In the genomic region with DNA sequence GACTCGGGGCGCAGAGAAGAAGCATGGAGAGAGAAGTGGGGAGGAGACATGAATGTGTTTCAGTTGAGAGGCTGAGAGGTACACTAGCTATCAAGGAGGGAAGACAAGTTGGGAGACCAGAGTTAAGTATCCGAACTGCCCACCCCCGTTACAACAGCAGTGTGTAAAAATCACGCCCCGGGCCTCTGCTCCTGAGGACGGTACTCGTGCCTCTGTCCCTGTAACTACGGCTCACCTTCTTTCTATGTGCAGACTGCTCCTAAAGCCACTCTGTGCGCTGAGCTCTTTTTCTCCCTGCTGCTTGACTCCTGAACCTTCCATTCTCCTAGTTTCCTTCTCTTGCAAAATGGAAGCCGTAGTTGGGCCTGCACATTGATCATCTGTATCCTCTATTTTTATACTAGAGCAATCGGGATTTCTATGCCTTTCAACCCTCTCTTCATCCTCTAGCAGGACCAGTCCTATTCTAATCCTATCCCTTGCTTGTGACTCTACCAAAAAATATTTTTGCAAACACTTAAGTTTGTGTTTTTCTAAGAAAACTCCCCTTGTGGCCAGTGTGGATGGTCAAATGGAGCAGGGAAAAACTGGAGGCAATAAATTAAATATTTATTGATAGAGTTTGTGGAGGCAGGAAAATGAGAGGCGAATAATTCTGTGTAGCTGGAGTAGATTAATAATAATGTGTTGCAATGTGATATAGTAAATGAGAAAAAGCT, we compare ENCODE assay signal across 8 cellular contexts. TPM values are rescaled to one million over a fixed set of nuclear protein-coding genes. Genes with fewer than 3 reads are reported as not detected.
A peak's percentile ranks its signal among the peaks of the same experiment; 100 is the strongest.
DNase-seq lines count a peak whose midpoint lies in the region; ATAC-seq and TF ChIP-seq lines count a peak whose summit lies in the region.

No MANE protein-coding gene starts in this region.

- WGBS in gastroesophageal sphincter (ENCODE audit: low coverage in 1 of 2), 2 donors = 7 to 8% methylated on average over 13 of the region's 13 CpGs

- H3K27me3 Mint-ChIP-seq in CD8-positive, alpha-beta T cell (ENCODE audit: low read depth) = no peaks in the 10 kb centered on the region

- no peak for TF ChIP-seq EP300 in gastroesophageal sphincter (IDR thresholded peaks at IDR 0.05)

- POLR2A ChIA-PET in CD8-positive, alpha-beta T cell (lab: Charles Lee) = interaction anchor here (0.8 to 4.5 kb wide), 5 partner anchors 63 to 371 kb away, joined by 3 to 49 read pairs (median 14); partner anchors contain the start of genes GTF3A and MTIF3
- POLR2A ChIA-PET in HEK293 (lab: Yijun Ruan, JAX) = interaction anchor here (0.5 kb wide), 1 partner anchor 46 kb away, joined by 3 read pairs; no protein-coding TSS in a partner anchor

- TF ChIP-seq POLR2A in gastroesophageal sphincter (IDR thresholded peaks at IDR 0.05) = no peak
- TF ChIP-seq POLR2A in gastrocnemius medialis (IDR thresholded peaks at IDR 0.05) = no peak

- peak overlapping the region; percentile 96 for H3K4me3 ChIP-seq in CD8-positive, alpha-beta T cell (ENCODE audit: low read depth, low read length)
- peak overlapping the region; percentile 91 for H3K4me3 ChIP-seq in HEK293 (ENCODE audit: low read depth, low read length)
- peak overlapping the region; percentile 89 for H3K4me3 ChIP-seq in WERI-Rb-1 (ENCODE audit: low read depth, low read length)
- H3K4me3 ChIP-seq in gastroesophageal sphincter = peak overlapping the region; percentile 92 to 96
- H3K4me3 ChIP-seq in gastrocnemius medialis = peak overlapping the region; percentile 69 to 98 (median 90)

- in situ Hi-C loops in gastrocnemius medialis (cut with MboI; ENCODE audit: low sequenced_read_pairs in 4 of 4) = loop anchor here in 3 of 4 donors (25.0 kb wide), 4 partner anchors 185 to 460 kb away; partner anchors contain the start of genes RASL11A (in 3 of the 3), RPL21 (in 3 of the 3), GTF3A (in 2 of the 3) and USP12 (in 1 of the 3)

- H3K4me1 ChIP-seq in CD8-positive, alpha-beta T cell (ENCODE audit: insufficient read depth, low read length) = peaks cover 36% of the 10 kb centered on the region
- H3K4me1 ChIP-seq in HEK293 (ENCODE audit: control insufficient read depth, insufficient read depth, low read length) (0 out of 2 replicates have a peak, but pooled peaks cover 4% of the 10 kb centered on the region), gastroesophageal sphincter (peaks cover 0 to 56% (median 15%) of the 10 kb centered on the region in 3 donors), gastrocnemius medialis (peaks cover 30 to 36% of the 10 kb centered on the region in 2 donors)

- H3K36me3 ChIP-seq in CD8-positive, alpha-beta T cell (ENCODE audit: insufficient read depth, low read length) = peaks cover 7% of the 10 kb centered on the region
- H3K36me3 ChIP-seq in HEK293 (ENCODE audit: control insufficient read depth in 2 of 2, insufficient read depth in 1 of 2, low read length in 2 of 2) (peaks cover 5 to 32% of the 10 kb centered on the region in 2 experiments; a peak in 2 of 3 replicates), WERI-Rb-1 (peaks cover 33% of the 10 kb centered on the region), gastroesophageal sphincter (peaks cover 0 to 10% of the 10 kb centered on the region in 2 donors), gastrocnemius medialis (peaks cover 0 to 14% of the 10 kb centered on the region in 2 donors)

- no peaks in the 10 kb centered on the region for H3K9me3 Mint-ChIP-seq in CD8-positive, alpha-beta T cell

- peak overlapping the region; percentile 88 for H3K4me3 Mint-ChIP-seq in CD8-positive, alpha-beta T cell

- H3K27ac Mint-ChIP-seq in CD8-positive, alpha-beta T cell = peak overlapping the region; percentile 93

- intact Hi-C loops in CD8-positive, alpha-beta T cell (cut with DNase I, micrococcal nuclease) = loop anchor here (5.0 to 10.0 kb wide), 4 partner anchors 50 to 1397 kb away; partner anchors contain the start of genes GSX1 (in 2 of the 2), CDK8 (in 1 of the 2) and RNF6 (in 1 of the 2)
- intact Hi-C loops in gastrocnemius medialis (cut with DNase I; ENCODE audit: low total_unique reads) = loop anchor here (5.0 to 10.0 kb wide), 2 partner anchors 447 to 515 kb away; partner anchors contain the start of genes PAN3 and USP12

- no peak for TF ChIP-seq CTCF in CD8-positive, alpha-beta T cell (IDR thresholded peaks at IDR 0.05)
- TF ChIP-seq CTCF in HEK293 (tag by site-specific recombination; IDR thresholded peaks at IDR 0.05) (no peak), WERI-Rb-1 (IDR thresholded peaks at IDR 0.05; ENCODE audit: low read depth, low read length) (no peak), gastroesophageal sphincter (IDR thresholded peaks at IDR 0.05) (peak in 2 of 4 experiments; percentile 16 to 31), gastrocnemius medialis (IDR thresholded peaks at IDR 0.05 in 4 of 5, conservative IDR thresholded peaks at IDR 0.05 in 1 of 5) (peak in 1 of 5 experiments; percentile 20)

- peaks cover 50% of the 10 kb centered on the region for H3K36me3 Mint-ChIP-seq in CD8-positive, alpha-beta T cell

- no peak for ATAC-seq in CD8-positive, alpha-beta T cell
- ATAC-seq in gastroesophageal sphincter (no peak), gastrocnemius medialis (no peak), HG02588 (IDR thresholded peaks at IDR 0.05; ENCODE audit: unreplicated experiment) (no peak)

- peaks cover 71% of the 10 kb centered on the region for H3K4me1 Mint-ChIP-seq in CD8-positive, alpha-beta T cell (ENCODE audit: low read depth)

- CTCF ChIA-PET in CD8-positive, alpha-beta T cell (lab: Charles Lee) = interaction anchor here (1.3 to 1.6 kb wide), 4 partner anchors 20 to 215 kb away, joined by 3 to 4 read pairs (median 4); no protein-coding TSS in a partner anchor
- CTCF ChIA-PET in HEK293 (lab: Yijun Ruan, JAX) = interaction anchor here (0.9 to 1.5 kb wide), 2 partner anchors 17 to 89 kb away, joined by 3 to 6 read pairs; no protein-coding TSS in a partner anchor

- H3K27ac ChIP-seq in CD8-positive, alpha-beta T cell (ENCODE audit: low read depth, low read length) = peak overlapping the region; percentile 83
- peak overlapping the region; percentile 98 for H3K27ac ChIP-seq in HEK293 (ENCODE audit: extremely low read depth, low read depth, low read length)
- H3K27ac ChIP-seq in WERI-Rb-1 = peak overlapping the region; percentile 89
- H3K27ac ChIP-seq in gastroesophageal sphincter = peak overlapping the region; percentile 91 to 99 (median 96)
- peak overlapping the region; percentile 95 to 100 (median 99) for H3K27ac ChIP-seq in gastrocnemius medialis

- no peaks in the 10 kb centered on the region for H3K27me3 ChIP-seq in CD8-positive, alpha-beta T cell (ENCODE audit: insufficient read depth, low read length)
- H3K27me3 ChIP-seq in WERI-Rb-1 (ENCODE audit: insufficient read depth, low read depth, severe bottlenecking) (no peaks in the 10 kb centered on the region), gastroesophageal sphincter (no peaks in the 10 kb centered on the region), gastrocnemius medialis (no peaks in the 10 kb centered on the region)

- no peaks in the 10 kb centered on the region for H3K9me3 ChIP-seq in CD8-positive, alpha-beta T cell (ENCODE audit: low read length)
- H3K9me3 ChIP-seq in HEK293 (ENCODE audit: control insufficient read depth, insufficient read depth, low read depth, low read length) = no peaks in the 10 kb centered on the region
- H3K9me3 ChIP-seq in WERI-Rb-1 (ENCODE audit: severe bottlenecking) = no peaks in the 10 kb centered on the region
- no peaks in the 10 kb centered on the region for H3K9me3 ChIP-seq in gastroesophageal sphincter
- no peaks in the 10 kb centered on the region for H3K9me3 ChIP-seq in gastrocnemius medialis

- DNase-seq in CD8-positive, alpha-beta T cell = no peak
- DNase-seq in WERI-Rb-1 = no peak
- DNase-seq in gastrocnemius medialis = no peak
- no peak for DNase-seq in SHP77 treated with DMSO at 0.1 percent for 48 hours (lab: John Stamatoyannopoulos, UW)
- no peak for DNase-seq in HPDE6-E6E7 (ENCODE audit: extremely low spot score)

TF ChIP-seq in HEK293, 187 proteins besides CTCF, POLR2A, EP300 and RAD21 (continues in another document):
- TF ChIP-seq, protein P1, sequence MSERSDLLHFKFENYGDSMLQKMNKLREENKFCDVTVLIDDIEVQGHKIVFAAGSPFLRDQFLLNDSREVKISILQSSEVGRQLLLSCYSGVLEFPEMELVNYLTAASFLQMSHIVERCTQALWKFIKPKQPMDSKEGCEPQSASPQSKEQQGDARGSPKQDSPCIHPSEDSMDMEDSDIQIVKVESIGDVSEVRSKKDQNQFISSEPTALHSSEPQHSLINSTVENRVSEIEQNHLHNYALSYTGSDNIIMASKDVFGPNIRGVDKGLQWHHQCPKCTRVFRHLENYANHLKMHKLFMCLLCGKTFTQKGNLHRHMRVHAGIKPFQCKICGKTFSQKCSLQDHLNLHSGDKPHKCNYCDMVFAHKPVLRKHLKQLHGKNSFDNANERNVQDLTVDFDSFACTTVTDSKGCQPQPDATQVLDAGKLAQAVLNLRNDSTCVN (tag by site-specific recombination; optimal IDR thresholded peaks at IDR 0.05) = no peak
- no peak for TF ChIP-seq ZFP3 (tag by site-specific recombination; IDR thresholded peaks at IDR 0.05; ENCODE audit: low read depth)
- TF ChIP-seq SCRT2 (tag by site-specific recombination; IDR thresholded peaks at IDR 0.05) = no peak

RNA-seq across cellular contexts. Expression of gene POLR1D, which starts 0.6 kb away (rescaled TPM):
- 100 to 1,000 TPM; 176 TPM for total RNA-seq in CD8-positive, alpha-beta T cell
- total RNA-seq in gastroesophageal sphincter = 100 to 1,000 TPM; 115 to 137 (median 133) TPM
- 100 to 1,000 TPM; 104 to 159 (median 142) TPM for total RNA-seq in gastrocnemius medialis

RNA-seq across cellular contexts. Expression of gene LNX2, which starts 1.9 kb away (rescaled TPM):
- 1 to 10 TPM; 3.0 to 3.5 TPM for total RNA-seq in CD8-positive, alpha-beta T cell
- 10 to 100 TPM; 10.6 to 16.0 (median 14.0) TPM for total RNA-seq in gastroesophageal sphincter
- 1 to 10 TPM; 5.0 to 7.1 (median 6.2) TPM for total RNA-seq in gastrocnemius medialis
